10 cellular contexts compared by ENCODE assay signal in genomic region chr6:10633216-10633615, GRCh38.
A peak's percentile ranks its signal among the peaks of the same experiment; 100 is the strongest.
DNase-seq lines count a peak whose midpoint lies in the region; ATAC-seq and TF ChIP-seq lines count a peak whose summit lies in the region.
"Had no signal": no experiment of that assay in that cellular context is flagged by ENCODE, and none has a peak within 500 bp of the region (broad histone marks: within the 10 kb centered on the region; RNA-seq: fewer than 3 reads in every experiment).

No MANE protein-coding gene starts in this region.

- H3K36me3 ChIP-seq in fibroblast of lung (ENCODE audit: control insufficient read depth, insufficient read depth, low read length) = no peaks in the 10 kb centered on the region

- H3K4me3 Mint-ChIP-seq in activated CD4-positive, alpha-beta T cell treated with anti-CD3 and anti-CD28 coated beads for 36 hours = no peak overlapping the region

- no peaks in the 10 kb centered on the region for H3K4me1 ChIP-seq in fibroblast of lung (ENCODE audit: control insufficient read depth, extremely low read depth, insufficient read depth, low read length)

- H3K9ac ChIP-seq in fibroblast of lung (ENCODE audit: insufficient read depth, low read length) = no peak overlapping the region

- H3K4me3 ChIP-seq in fibroblast of lung (replicated peaks in 1 of 4; ENCODE audit: control extremely low read depth in 1 of 4, insufficient read depth in 1 of 4, low read depth in 3 of 4, low read length in 4 of 4) = no peak overlapping the region
- H3K4me3 ChIP-seq: skin epidermis had no signal

- TF ChIP-seq CTCF in fibroblast of lung (conservative IDR thresholded peaks at IDR 0.05 in 1 of 2, IDR thresholded peaks at IDR 0.05 in 1 of 2; ENCODE audit: low read depth in 1 of 2, low read length in 2 of 2) = no peak

- no peaks in the 10 kb centered on the region for H3K27me3 ChIP-seq in fibroblast of lung (ENCODE audit: control insufficient read depth, insufficient read depth, low read length)

- peaks cover 2% of the 10 kb centered on the region for H3K27me3 Mint-ChIP-seq in activated CD4-positive, alpha-beta T cell treated with anti-CD3 and anti-CD28 coated beads for 36 hours

- no peaks in the 10 kb centered on the region for H3K36me3 Mint-ChIP-seq in activated CD4-positive, alpha-beta T cell treated with anti-CD3 and anti-CD28 coated beads for 36 hours (ENCODE audit: low read depth)

- peak; percentile 19 for DNase-seq in activated CD4-positive, alpha-beta T cell treated with anti-CD3 and anti-CD28 coated beads for 36 hours
- no peak for DNase-seq in activated CD4-positive, alpha-beta T cell treated with anti-CD3 and anti-CD28 coated beads for 1 hour
- peak; percentile 92 to 99 for DNase-seq in NOMO-1 (lab: John Stamatoyannopoulos, UW; ENCODE audit: unreplicated experiment in 2 of 2)
- DNase-seq in fibroblast of lung (ENCODE audit: low read depth in 2 of 2) = peak; percentile 82 to 86
- DNase-seq in DMS153 treated with DMSO at 0.1 percent for 48 hours (lab: John Stamatoyannopoulos, UW; ENCODE audit: unreplicated experiment) = no peak
- DNase-seq in activated T-cell treated with anti-CD3 and anti-CD28 coated beads for 4 hours = no peak
- DNase-seq in NCI-H748 (lab: John Stamatoyannopoulos, UW; ENCODE audit: unreplicated experiment) = no peak

- no peaks in the 10 kb centered on the region for H3K79me2 ChIP-seq in fibroblast of lung (ENCODE audit: control insufficient read depth, insufficient read depth, low read length)

- peaks cover 5% of the 10 kb centered on the region for H3K4me1 Mint-ChIP-seq in activated CD4-positive, alpha-beta T cell treated with anti-CD3 and anti-CD28 coated beads for 36 hours

- H3K9me3 ChIP-seq in fibroblast of lung (ENCODE audit: control insufficient read depth, insufficient read depth, low read depth, low read length) = no peaks in the 10 kb centered on the region

- H3K4me2 ChIP-seq in fibroblast of lung (ENCODE audit: extremely low read depth, insufficient read depth, low read length) = peak overlapping the region; percentile 8

- CTCF ChIA-PET in activated CD4-positive, alpha-beta T cell treated with anti-CD3 and anti-CD28 coated beads for 36 hours (lab: Charles Lee) = no interaction called here

- intact Hi-C loops in activated CD4-positive, alpha-beta T cell treated with anti-CD3 and anti-CD28 coated beads for 36 hours (cut with DNase I, micrococcal nuclease) = no loop called here

- H3K27ac Mint-ChIP-seq in activated CD4-positive, alpha-beta T cell treated with anti-CD3 and anti-CD28 coated beads for 36 hours = no peak overlapping the region

- ATAC-seq in activated CD4-positive, alpha-beta T cell treated with anti-CD3 and anti-CD28 coated beads for 36 hours = peak; percentile 92
- peak; percentile 93 for ATAC-seq in HG02852 (IDR thresholded peaks at IDR 0.05; ENCODE audit: unreplicated experiment)

- no peaks in the 10 kb centered on the region for H4K20me1 ChIP-seq in fibroblast of lung (ENCODE audit: control insufficient read depth, extremely low read depth, insufficient read depth, low read length)

- H3K9me3 Mint-ChIP-seq in activated CD4-positive, alpha-beta T cell treated with anti-CD3 and anti-CD28 coated beads for 36 hours (ENCODE audit: low read depth) = no peaks in the 10 kb centered on the region

- H3K27ac ChIP-seq in fibroblast of lung (ENCODE audit: insufficient read depth, low read length) = no peak overlapping the region
- H3K27ac ChIP-seq: C4-2B, skin epidermis had no signal

- H2AFZ ChIP-seq in fibroblast of lung (ENCODE audit: low read length) = no peak overlapping the region

- POLR2A ChIA-PET in activated CD4-positive, alpha-beta T cell treated with anti-CD3 and anti-CD28 coated beads for 36 hours (lab: Charles Lee) = no interaction called here

Comparison
In these comparisons a context has a peak if more than half of its experiments do, and no peak if none do; other contexts are left out.
1. DNase-seq: peak in activated CD4-positive, alpha-beta T cell treated with anti-CD3 and anti-CD28 coated beads for 36 hours (single experiment), NOMO-1 (2 of 2) and fibroblast of lung (2 of 2); none in activated CD4-positive, alpha-beta T cell treated with anti-CD3 and anti-CD28 coated beads for 1 hour (single experiment), DMS153 treated with DMSO at 0.1 percent for 48 hours (single experiment), activated T-cell treated with anti-CD3 and anti-CD28 coated beads for 4 hours (single experiment) and NCI-H748 (single experiment).